ENCODE assay signal across 8 cellular contexts in genomic region chr2:174748948-174749347, GRCh38.
DNase-seq lines count a peak whose midpoint lies in the region; ATAC-seq and TF ChIP-seq lines count a peak whose summit lies in the region.

No MANE protein-coding gene starts in this region.

- peak; percentile 69 for DNase-seq in AG08396 (ENCODE audit: low spot score)
- peak; percentile 67 for DNase-seq in NB4 (ENCODE audit: low read depth)
- peak; percentile 23 for DNase-seq in T-helper 22 cell (ENCODE audit: low read depth)
- peak; percentile 33 for DNase-seq in astrocyte of the cerebellum (ENCODE audit: low read depth)
- DNase-seq in iPS DF 19.7 (ENCODE audit: low read depth, low spot score) = peak; percentile 73
- peak; percentile 28 to 43 for DNase-seq in stimulated activated CD4-positive, alpha-beta T cell treated with anti-CD3 and anti-CD28 coated beads, Interleukin-15, amount 100 ng/mL, for 1 hour (ENCODE audit: low read depth in 1 of 2, low spot score in 1 of 2)

- H3K4me3 ChIP-seq in NB4 (ENCODE audit: low read depth, low read length) (no peak overlapping the region), astrocyte of the cerebellum (ENCODE audit: low read depth, low read length) (no peak overlapping the region)

- no peak for TF ChIP-seq POLR2A in NB4 (IDR thresholded peaks at IDR 0.05; ENCODE audit: extremely low read depth, insufficient read length)

- in situ Hi-C loops in astrocyte of the cerebellum (cut with HindIII; ENCODE audit: low sequenced_read_pairs) = no loop called here

- ATAC-seq in GM19035 (IDR thresholded peaks at IDR 0.05; ENCODE audit: unreplicated experiment) = peak; percentile 22
- no peak for ATAC-seq in HG02981 (IDR thresholded peaks at IDR 0.05; ENCODE audit: unreplicated experiment)

- TF ChIP-seq CTCF in NB4 (IDR thresholded peaks at IDR 0.05; ENCODE audit: low read depth, low read length) (peak; percentile 84), astrocyte of the cerebellum (IDR thresholded peaks at IDR 0.05; ENCODE audit: low read depth, low read length, missing control alignments) (peak; percentile 76)

Comparison
In these comparisons a context has a peak if more than half of its experiments do, and no peak if none do; other contexts are left out.
1. DNase-seq: peak in every context shown above with its lines; median percentile 73 in iPS DF 19.7; 69 in AG08396; 67 in NB4; 36 in stimulated activated CD4-positive, alpha-beta T cell treated with anti-CD3 and anti-CD28 coated beads, Interleukin-15, amount 100 ng/mL, for 1 hour; 33 in astrocyte of the cerebellum; 23 in T-helper 22 cell.